Comparison of ENCODE assay signal across 8 cellular contexts in the genomic region with DNA sequence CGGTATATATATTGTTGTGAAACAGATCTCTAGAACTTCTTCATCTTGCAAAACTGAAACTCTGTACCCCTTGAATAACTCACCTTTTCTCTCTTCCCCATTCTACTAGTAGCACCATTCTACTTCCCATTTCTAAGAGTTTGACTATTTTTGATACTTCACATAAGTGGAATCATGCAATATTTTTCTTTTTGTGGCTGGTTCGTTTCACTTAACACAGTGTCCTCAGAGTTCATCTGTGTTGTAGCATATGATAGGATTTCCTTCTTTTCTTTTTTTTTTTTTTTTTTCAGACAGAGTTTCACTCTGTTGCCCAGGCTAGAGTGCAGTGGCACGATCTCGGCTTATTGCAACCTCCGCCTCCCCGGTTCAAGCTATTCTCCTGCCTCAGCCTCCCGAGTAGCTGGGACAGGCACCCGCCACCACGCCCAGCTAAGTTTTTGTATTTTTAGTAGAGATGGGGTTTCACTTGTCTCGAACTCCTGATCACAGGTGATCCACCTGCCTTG. TPM values are rescaled to one million over a fixed set of nuclear protein-coding genes. Genes with fewer than 3 reads are reported as not detected.
DNase-seq lines count a peak whose midpoint lies in the region; ATAC-seq and TF ChIP-seq lines count a peak whose summit lies in the region.
"Not testable (repeated sequence)": the region's sequence is repeated elsewhere in the genome, so short reads cannot be mapped to it uniquely, and the experiment has no call there.

No MANE protein-coding gene starts in this region.

- H3K27ac ChIP-seq in Karpas-422 (ENCODE audit: low read length), result not testable (repeated sequence)

- H3K4me3 ChIP-seq in GM12865 (ENCODE audit: low read depth, low read length), result peak overlapping the region; percentile 46
- H3K4me3 ChIP-seq in Karpas-422 (ENCODE audit: low read length), result not testable (repeated sequence)

- H3K36me3 ChIP-seq in Karpas-422 (ENCODE audit: insufficient read depth, low read length), result not testable (repeated sequence)

- H3K9me3 ChIP-seq in Karpas-422 (ENCODE audit: low read length), result not testable (repeated sequence)

- not testable (repeated sequence) for H3K9ac ChIP-seq in Karpas-422 (ENCODE audit: low read length)

- H3K36me3 Mint-ChIP-seq in naive B cell, result not testable (repeated sequence)

- DNase-seq in GM12865 (ENCODE audit: low read depth), result peak; percentile 81
- DNase-seq in Karpas-422, result peak; percentile 56
- DNase-seq in SIG-M5 treated with dmso at 0.1 percent for 504 hours (lab: John Stamatoyannopoulos, UW; ENCODE audit: unreplicated experiment), result peak; percentile 98
- peak; percentile 60 for DNase-seq in naive B cell

- peak overlapping the region in 5 of 6 donors; percentile 3 to 89 (median 63) for H3K27ac Mint-ChIP-seq in naive B cell

- not testable (repeated sequence) for H3K4me1 ChIP-seq in Karpas-422 (ENCODE audit: low read length)

- H3K79me2 ChIP-seq in Karpas-422 (ENCODE audit: low read length), result not testable (repeated sequence)

- H3K4me2 ChIP-seq in Karpas-422 (ENCODE audit: low read depth, low read length, poor library complexity, severe bottlenecking), result not testable (repeated sequence)

- not testable (repeated sequence) for TF ChIP-seq CTCF in GM12865 (IDR thresholded peaks at IDR 0.05; ENCODE audit: insufficient read depth, low read depth, low read length, missing control alignments)

- not testable (repeated sequence) for H4K20me1 ChIP-seq in Karpas-422 (ENCODE audit: insufficient read depth, low read depth, low read length)

- H3K27me3 ChIP-seq in Karpas-422 (ENCODE audit: low read length), result not testable (repeated sequence)

- peak overlapping the region in 5 of 8 donors; percentile 9 to 81 (median 59) for H3K4me3 Mint-ChIP-seq in naive B cell

- H3K4me1 Mint-ChIP-seq in naive B cell, result peaks cover 9 to 18% (median 10%) of the 10 kb centered on the region in 3 donors

- ATAC-seq in GM18907 (IDR thresholded peaks at IDR 0.05; ENCODE audit: unreplicated experiment) (peak; percentile 88), GM21423 (IDR thresholded peaks at IDR 0.05; ENCODE audit: unreplicated experiment) (peak; percentile 91), HG02759 (IDR thresholded peaks at IDR 0.05; ENCODE audit: unreplicated experiment) (peak; percentile 84), HG03159 (IDR thresholded peaks at IDR 0.05; ENCODE audit: unreplicated experiment) (peak; percentile 81), naive B cell (ENCODE audit: low read depth in 2 of 2) (peak; percentile 96 to 97)

- not testable (repeated sequence) for H3K9me2 ChIP-seq in Karpas-422 (replicated peaks; ENCODE audit: insufficient read depth, low read length)

- H3K27me3 Mint-ChIP-seq in naive B cell, result not testable (repeated sequence)

- not testable (repeated sequence) for H3K9me3 Mint-ChIP-seq in naive B cell

- not testable (repeated sequence) for H2AFZ ChIP-seq in Karpas-422 (ENCODE audit: low read length)

RNA-seq across cellular contexts. Expression of gene EHHADH, which starts 46.1 kb away (rescaled TPM):
- not detected in 2 replicates for total RNA-seq in Karpas-422 (2014; rRNA removed; shearing (Covaris generic); ENCODE audit: low replicate concordance)
- polyA plus RNA-seq in naive B cell (ENCODE audit: low read depth in 6 of 6), result 1 to 10 TPM in 1 of 6 donors, under 1 TPM in 3, not detected in 2; 0.34 to 1.2 (median 0.44) TPM
